ENCODE assay signal across 16 cellular contexts in genomic region chr10:117668351-117669008, GRCh38.
DNase-seq lines count a peak whose midpoint lies in the region; ATAC-seq, FAIRE-seq and TF ChIP-seq lines count a peak whose summit lies in the region.
"Had no signal": no experiment of that assay in that cellular context is flagged by ENCODE, and none has a peak within 500 bp of the region (broad histone marks: within the 10 kb centered on the region; RNA-seq: fewer than 3 reads in every experiment).

No MANE protein-coding gene starts in this region.

- H3F3A ChIP-seq in PC-3 (ENCODE audit: low read length, unreplicated experiment), result no peaks in the 10 kb centered on the region

- in situ Hi-C loops in HepG2 (cut with HindIII; ENCODE audit: extremely low pct_ligation_motif_present, low pct_unique_long_range_greater_than_20kb), result no loop called here
- in situ Hi-C loops in K562 (cut with MboI), result no loop called here

- CTCF ChIA-PET in HepG2 (lab: Yijun Ruan, JAX; ENCODE audit: low intra/inter-chr PET ratio, low total read pairs), result no interaction called here
- CTCF ChIA-PET in K562 (lab: Yijun Ruan, JAX; ENCODE audit: low intra/inter-chr PET ratio), result no interaction called here
- CTCF ChIA-PET in PC-3 (lab: Charles Lee), result no interaction called here

- FAIRE-seq in HepG2 (lab: Jason Lieb, UNC), result no peak
- FAIRE-seq in K562 (lab: Jason Lieb, UNC), result no peak
- FAIRE-seq: GM19239, HTR-8/SVneo had no signal

- TF ChIP-seq CTCF in HepG2 (CRISPR knock-in tag; IDR thresholded peaks at IDR 0.05) (no peak), right lobe of liver (IDR thresholded peaks at IDR 0.05) (no peak), K562 (IDR thresholded peaks at IDR 0.05 in 2 of 3, conservative IDR thresholded peaks at IDR 0.05 in 1 of 3; ENCODE audit: insufficient read depth in 2 of 3, low read depth in 1 of 3, low read length in 3 of 3) (no peak), PC-3 (conservative IDR thresholded peaks at IDR 0.05; ENCODE audit: low read depth, low read length) (no peak), tibial artery (IDR thresholded peaks at IDR 0.05) (no peak)

- H3K4me2 ChIP-seq in HepG2 (ENCODE audit: low read depth, low read length) (no peak overlapping the region), K562 (ENCODE audit: insufficient read depth, low read length) (no peak overlapping the region), PC-3 (ENCODE audit: low read length) (no peak overlapping the region)
- H3K4me2 ChIP-seq: BLaER1 treated with 17β-estradiol and CSF1 and Interleukin-3, amounts not matched to agents 10 nM and 100 nM had no signal

- intact Hi-C loops in HepG2 (cut with micrococcal nuclease; ENCODE audit: unreplicated experiment) (no loop called here), right lobe of liver (cut with DNase I) (no loop called here), K562 (cut with micrococcal nuclease) (no loop called here), PC-3 (cut with micrococcal nuclease) (no loop called here), tibial artery (cut with DNase I; ENCODE audit: low total_unique reads) (no loop called here)

- POLR2A ChIA-PET in HepG2 (lab: Yijun Ruan, JAX) (no interaction called here), K562 (lab: Yijun Ruan, JAX) (no interaction called here), PC-3 (lab: Charles Lee; ENCODE audit: unreplicated experiment) (no interaction called here)

- no peak for DNase-seq in HepG2 (ENCODE audit: low spot score)
- DNase-seq in right lobe of liver, result no peak
- no peak for DNase-seq in K562 (ENCODE audit: extremely low read depth in 1 of 4, low spot score in 3 of 4)
- peak; percentile 57 for DNase-seq in renal cortical epithelial cell (ENCODE audit: low read depth)
- DNase-seq in OCI-M1 (lab: John Stamatoyannopoulos, UW), result no peak
- no peak for DNase-seq in PC-3
- no peak for DNase-seq in tibial artery
- DNase-seq: Calu3; CD8-positive, alpha-beta T cell; DMS79 treated with DMSO at 0.1 percent for 48 hours; GF-D8 had no signal

- ATAC-seq in HepG2, result no peak
- no peak for ATAC-seq in right lobe of liver
- no peak for ATAC-seq in K562
- peak; percentile 27 for ATAC-seq in esophagus mucosa
- ATAC-seq in PC-3, result no peak
- ATAC-seq: CD8-positive, alpha-beta T cell had no signal

- BruUV-seq in HepG2 (replicated peaks; lab: Mats Ljungman, UMichigan), result no TSS peak
- BruUV-seq in K562 (replicated peaks; lab: Mats Ljungman, UMichigan), result no TSS peak
- BruUV-seq in PC-3 (replicated peaks; lab: Mats Ljungman, UMichigan), result no TSS peak

- H3K27me3 ChIP-seq in HepG2 (ENCODE audit: control insufficient read depth in 1 of 2, insufficient read depth in 2 of 2, low read length in 2 of 2) (peaks cover 2 to 32% of the 10 kb centered on the region in 2 experiments; a peak in 4 of 5 replicates), right lobe of liver (no peaks in the 10 kb centered on the region), K562 (ENCODE audit: control insufficient read depth in 2 of 2, insufficient read depth in 2 of 2, low read length in 2 of 2) (peaks cover 0 to 6% of the 10 kb centered on the region in 2 experiments; a peak in 2 of 5 replicates), PC-3 (ENCODE audit: low read length) (no peaks in the 10 kb centered on the region), tibial artery (peaks cover 0 to 2% of the 10 kb centered on the region in 2 donors)
- H3K27me3 ChIP-seq: BLaER1 treated with 17β-estradiol and CSF1 and Interleukin-3, amounts not matched to agents 10 nM and 100 nM had no signal

- H2AFZ ChIP-seq in HepG2 (ENCODE audit: low read length), result no peak overlapping the region
- H2AFZ ChIP-seq in K562 (ENCODE audit: low read depth, low read length), result no peak overlapping the region
- no peak overlapping the region for H2AFZ ChIP-seq in PC-3 (ENCODE audit: low read length)

- H3K4me3 ChIP-seq in HepG2 (replicated peaks in 1 of 3; ENCODE audit: insufficient read depth in 1 of 3, low read depth in 2 of 3, low read length in 3 of 3) (no peak overlapping the region), right lobe of liver (no peak overlapping the region), K562 (no peak overlapping the region), PC-3 (ENCODE audit: low read length) (no peak overlapping the region), tibial artery (no peak overlapping the region)
- H3K4me3 ChIP-seq: BLaER1 treated with 17β-estradiol and CSF1 and Interleukin-3, amounts not matched to agents 10 nM and 100 nM; HAP-1 had no signal

- no peak for TF ChIP-seq POLR2A in HepG2 (IDR thresholded peaks at IDR 0.05; ENCODE audit: insufficient read depth in 1 of 2, low read depth in 2 of 2, low read length in 2 of 2)
- TF ChIP-seq POLR2A in right lobe of liver (IDR thresholded peaks at IDR 0.05), result no peak
- TF ChIP-seq POLR2A in K562 (conservative IDR thresholded peaks at IDR 0.05), result no peak

- no peaks in the 10 kb centered on the region for H3K79me2 ChIP-seq in HepG2 (ENCODE audit: insufficient read depth, low read length)
- no peaks in the 10 kb centered on the region for H3K79me2 ChIP-seq in K562 (ENCODE audit: control insufficient read depth, insufficient read depth, low read length)
- H3K79me2 ChIP-seq in PC-3 (ENCODE audit: low read length), result no peaks in the 10 kb centered on the region

- TF ChIP-seq EP300 in HepG2 (IDR thresholded peaks at IDR 0.05; ENCODE audit: low read depth in 2 of 2, low read length in 2 of 2) (no peak), HepG2 (CRISPR knock-in tag; IDR thresholded peaks at IDR 0.05; ENCODE audit: borderline replicate concordance) (no peak), K562 (IDR thresholded peaks at IDR 0.05; ENCODE audit: low read length) (no peak)

- no peaks in the 10 kb centered on the region for H3K9me1 ChIP-seq in K562 (ENCODE audit: control insufficient read depth, insufficient read depth, low read length)

- H3K9me2 ChIP-seq in PC-3 (replicated peaks; ENCODE audit: low read length), result no peaks in the 10 kb centered on the region

- H3K36me3 ChIP-seq in HepG2 (replicated peaks in 1 of 2; ENCODE audit: control insufficient read depth in 1 of 2, insufficient read depth in 2 of 2, low read length in 2 of 2), result no peaks in the 10 kb centered on the region
- H3K36me3 ChIP-seq in right lobe of liver, result no peaks in the 10 kb centered on the region
- H3K36me3 ChIP-seq in K562 (ENCODE audit: control insufficient read depth, insufficient read depth, low read length), result no peaks in the 10 kb centered on the region
- no peaks in the 10 kb centered on the region for H3K36me3 ChIP-seq in PC-3 (ENCODE audit: low read depth, low read length)
- H3K36me3 ChIP-seq in tibial artery, result no peaks in the 10 kb centered on the region
- H3K36me3 ChIP-seq: BLaER1 treated with 17β-estradiol and CSF1 and Interleukin-3, amounts not matched to agents 10 nM and 100 nM; HAP-1 had no signal

- TF ChIP-seq RAD21 in HepG2 (CRISPR knock-in tag; IDR thresholded peaks at IDR 0.05), result no peak
- no peak for TF ChIP-seq RAD21 in K562 (CRISPR knock-in tag; conservative IDR thresholded peaks at IDR 0.05 in 1 of 2, IDR thresholded peaks at IDR 0.05 in 1 of 2)

- no peak overlapping the region for H3K27ac ChIP-seq in HepG2 (ENCODE audit: extremely low read length, insufficient read depth, low read length)
- no peak overlapping the region for H3K27ac ChIP-seq in right lobe of liver
- no peak overlapping the region for H3K27ac ChIP-seq in K562 (ENCODE audit: extremely low read depth, low read depth, low read length)
- H3K27ac ChIP-seq in PC-3 (ENCODE audit: low read length), result no peak overlapping the region
- no peak overlapping the region for H3K27ac ChIP-seq in tibial artery
- H3K27ac ChIP-seq: BLaER1 treated with 17β-estradiol and CSF1 and Interleukin-3, amounts not matched to agents 10 nM and 100 nM had no signal

- H4K20me1 ChIP-seq in HepG2 (ENCODE audit: insufficient read depth, low read length) (no peaks in the 10 kb centered on the region), K562 (replicated peaks; ENCODE audit: control insufficient read depth, insufficient read depth, low read length) (no peaks in the 10 kb centered on the region), PC-3 (ENCODE audit: low read length) (no peaks in the 10 kb centered on the region)
- H4K20me1 ChIP-seq: BLaER1 treated with 17β-estradiol and CSF1 and Interleukin-3, amounts not matched to agents 10 nM and 100 nM had no signal

- no peak overlapping the region for H3K9ac ChIP-seq in HepG2 (ENCODE audit: insufficient read depth, low read depth, low read length)
- no peak overlapping the region for H3K9ac ChIP-seq in K562 (ENCODE audit: insufficient read depth in 1 of 2, low read depth in 2 of 2, low read length in 2 of 2)
- H3K9ac ChIP-seq in PC-3 (ENCODE audit: low read length), result no peak overlapping the region
- H3K9ac ChIP-seq: BLaER1 treated with 17β-estradiol and CSF1 and Interleukin-3, amounts not matched to agents 10 nM and 100 nM had no signal

- 0% methylated on average over 2 of the region's 2 CpGs for WGBS in HepG2 (ENCODE audit: low lambda C conversion rate)
- WGBS in right lobe of liver (ENCODE audit: insufficient coverage, low coverage, low lambda C conversion rate, missing lambda C conversion rate), result 62% methylated on average over 2 of the region's 2 CpGs
- 0% methylated on average over 2 of the region's 2 CpGs for WGBS in K562 (ENCODE audit: insufficient coverage, low coverage, missing lambda C conversion rate)

- H3K9me3 ChIP-seq in HepG2 (ENCODE audit: low read length), result no peaks in the 10 kb centered on the region
- no peaks in the 10 kb centered on the region for H3K9me3 ChIP-seq in right lobe of liver
- no peaks in the 10 kb centered on the region for H3K9me3 ChIP-seq in K562 (replicated peaks; ENCODE audit: control insufficient read depth, insufficient read depth, low read depth, low read length)
- no peaks in the 10 kb centered on the region for H3K9me3 ChIP-seq in PC-3 (ENCODE audit: low read length)
- no peaks in the 10 kb centered on the region for H3K9me3 ChIP-seq in tibial artery
- H3K9me3 ChIP-seq: BLaER1 treated with 17β-estradiol and CSF1 and Interleukin-3, amounts not matched to agents 10 nM and 100 nM; HAP-1 had no signal

- no peaks in the 10 kb centered on the region for H3K4me1 ChIP-seq in HepG2 (ENCODE audit: insufficient read depth, low read length)
- no peaks in the 10 kb centered on the region for H3K4me1 ChIP-seq in right lobe of liver
- H3K4me1 ChIP-seq in K562 (replicated peaks in 1 of 2; ENCODE audit: control insufficient read depth in 2 of 2, insufficient read depth in 2 of 2, low read length in 2 of 2), result no peaks in the 10 kb centered on the region
- H3K4me1 ChIP-seq in PC-3 (ENCODE audit: insufficient read depth, low read length), result 0 out of 2 replicates have a peak, but pooled peaks cover 2% of the 10 kb centered on the region
- no peaks in the 10 kb centered on the region for H3K4me1 ChIP-seq in tibial artery
- H3K4me1 ChIP-seq: BLaER1 treated with 17β-estradiol and CSF1 and Interleukin-3, amounts not matched to agents 10 nM and 100 nM; HAP-1 had no signal

TF ChIP-seq in HepG2, 621 proteins besides CTCF, POLR2A, EP300 and RAD21:
- TF ChIP-seq ZKSCAN1 (IDR thresholded peaks at IDR 0.05; ENCODE audit: low read length), result peak; percentile 32; the same call in 1 of the 2 replicates
- TF ChIP-seq ZNF792 (CRISPR knock-in tag; IDR thresholded peaks at IDR 0.05), result no peak

Comparison
In these comparisons a context has a peak if more than half of its experiments do, and no peak if none do; other contexts are left out.
1. Of the 241 proteins assayed by ChIP-seq in both HepG2 and K562: peak only in HepG2: none; only in K562: none; in both: ZKSCAN1; in neither: 240.